22 cellular contexts compared by ENCODE assay signal in the genomic region with DNA sequence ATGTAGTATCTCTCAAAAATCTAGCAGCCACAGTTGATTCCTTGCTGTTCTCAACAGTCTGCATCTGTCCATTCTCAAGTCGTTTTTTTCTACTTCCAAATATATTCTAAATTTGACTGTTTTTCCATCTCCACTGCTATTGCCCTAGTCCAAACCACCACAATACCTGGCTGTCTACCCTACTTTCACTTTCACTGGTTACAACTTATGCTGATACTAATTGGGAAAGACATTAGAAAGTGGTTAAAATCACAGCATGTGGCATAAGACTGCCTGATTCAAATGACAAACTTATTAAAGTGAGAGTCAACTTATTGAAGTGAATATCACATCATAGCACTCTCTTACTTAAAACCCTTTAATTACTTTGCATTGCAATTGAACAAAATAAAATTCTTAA.
DNase-seq lines count a peak whose midpoint lies in the region; ATAC-seq and TF ChIP-seq lines count a peak whose summit lies in the region.
"Had no signal": no experiment of that assay in that cellular context is flagged by ENCODE, and none has a peak within 500 bp of the region (broad histone marks: within the 10 kb centered on the region; RNA-seq: fewer than 3 reads in every experiment).

No MANE protein-coding gene starts in this region.

- H3K4me1 Mint-ChIP-seq in CD4-positive, alpha-beta T cell (ENCODE audit: low read depth), result no peaks in the 10 kb centered on the region
- H3K4me1 Mint-ChIP-seq in CD8-positive, alpha-beta T cell (ENCODE audit: low read depth), result peaks cover 28% of the 10 kb centered on the region
- H3K4me1 Mint-ChIP-seq in activated naive CD8-positive, alpha-beta T cell treated with anti-CD3 and anti-CD28 coated beads, Interleukin-2, amount 10 ng/mL, durations not matched to agents 7 days and 5 days, result peaks cover 4% of the 10 kb centered on the region
- H3K4me1 Mint-ChIP-seq in activated CD4-positive, alpha-beta memory T cell treated with anti-CD3 and anti-CD28 coated beads, Interleukin-2, amount 10 ng/mL, durations not matched to agents 7 days and 5 days, result no peaks in the 10 kb centered on the region

- peak; percentile 34 for ATAC-seq in CD4-positive, alpha-beta T cell (ENCODE audit: poor library complexity)
- ATAC-seq in CD8-positive, alpha-beta T cell, result no peak
- ATAC-seq in activated naive CD8-positive, alpha-beta T cell treated with anti-CD3 and anti-CD28 coated beads, Interleukin-2, amount 10 ng/mL, durations not matched to agents 7 days and 5 days (ENCODE audit: low read depth), result peak; percentile 39
- ATAC-seq in left lung (peak; percentile 54), GM18511 (IDR thresholded peaks at IDR 0.05; ENCODE audit: unreplicated experiment) (no peak)
- ATAC-seq: Panc1, SK-N-SH treated with all-trans-retinoic acid at 6 μM for 48 hours had no signal

- intact Hi-C loops in CD4-positive, alpha-beta T cell (cut with DNase I, micrococcal nuclease), result no loop called here
- intact Hi-C loops in CD8-positive, alpha-beta T cell (cut with DNase I, micrococcal nuclease), result no loop called here
- intact Hi-C loops in left lung (cut with DNase I), result no loop called here

- peak overlapping the region; percentile 17 for H3K4me3 Mint-ChIP-seq in CD4-positive, alpha-beta T cell
- H3K4me3 Mint-ChIP-seq in CD8-positive, alpha-beta T cell, result peak overlapping the region; percentile 49
- H3K4me3 Mint-ChIP-seq in activated naive CD8-positive, alpha-beta T cell treated with anti-CD3 and anti-CD28 coated beads, Interleukin-2, amount 10 ng/mL, durations not matched to agents 7 days and 5 days, result no peak overlapping the region
- H3K4me3 Mint-ChIP-seq in activated CD4-positive, alpha-beta memory T cell treated with anti-CD3 and anti-CD28 coated beads, Interleukin-2, amount 10 ng/mL, durations not matched to agents 7 days and 5 days, result no peak overlapping the region

- peaks cover 3% of the 10 kb centered on the region for H3K9me3 Mint-ChIP-seq in CD4-positive, alpha-beta T cell
- peaks cover 8% of the 10 kb centered on the region for H3K9me3 Mint-ChIP-seq in CD8-positive, alpha-beta T cell
- H3K9me3 Mint-ChIP-seq in activated naive CD8-positive, alpha-beta T cell treated with anti-CD3 and anti-CD28 coated beads, Interleukin-2, amount 10 ng/mL, durations not matched to agents 7 days and 5 days, result peaks cover 10% of the 10 kb centered on the region
- H3K9me3 Mint-ChIP-seq in activated CD4-positive, alpha-beta memory T cell treated with anti-CD3 and anti-CD28 coated beads, Interleukin-2, amount 10 ng/mL, durations not matched to agents 7 days and 5 days, result peaks cover 3% of the 10 kb centered on the region

- no peak for TF ChIP-seq CTCF in CD4-positive, alpha-beta T cell (IDR thresholded peaks at IDR 0.05)
- TF ChIP-seq CTCF in CD8-positive, alpha-beta T cell (IDR thresholded peaks at IDR 0.05), result no peak
- TF ChIP-seq CTCF in left lung (IDR thresholded peaks at IDR 0.05) (no peak), BE2C (IDR thresholded peaks at IDR 0.05; ENCODE audit: low read depth, low read length) (no peak)

- H3K36me3 ChIP-seq in CD8-positive, alpha-beta T cell (ENCODE audit: insufficient read depth, low read length), result no peaks in the 10 kb centered on the region
- H3K36me3 ChIP-seq in left lung, result no peaks in the 10 kb centered on the region
- no peaks in the 10 kb centered on the region for H3K36me3 ChIP-seq in BE2C

- no peaks in the 10 kb centered on the region for H3K27me3 Mint-ChIP-seq in CD4-positive, alpha-beta T cell
- no peaks in the 10 kb centered on the region for H3K27me3 Mint-ChIP-seq in CD8-positive, alpha-beta T cell (ENCODE audit: low read depth)
- H3K27me3 Mint-ChIP-seq in activated naive CD8-positive, alpha-beta T cell treated with anti-CD3 and anti-CD28 coated beads, Interleukin-2, amount 10 ng/mL, durations not matched to agents 7 days and 5 days, result no peaks in the 10 kb centered on the region
- peaks cover 3% of the 10 kb centered on the region for H3K27me3 Mint-ChIP-seq in activated CD4-positive, alpha-beta memory T cell treated with anti-CD3 and anti-CD28 coated beads, Interleukin-2, amount 10 ng/mL, durations not matched to agents 7 days and 5 days

- no peaks in the 10 kb centered on the region for H3K9me3 ChIP-seq in CD4-positive, alpha-beta T cell (ENCODE audit: control insufficient read depth, low read length)
- H3K9me3 ChIP-seq in CD8-positive, alpha-beta T cell (ENCODE audit: low read length), result no peaks in the 10 kb centered on the region
- H3K9me3 ChIP-seq in left lung, result peaks cover 0 to 2% of the 10 kb centered on the region in 2 donors
- no peaks in the 10 kb centered on the region for H3K9me3 ChIP-seq in BE2C

- no peaks in the 10 kb centered on the region for H3K36me3 Mint-ChIP-seq in CD4-positive, alpha-beta T cell (ENCODE audit: low read depth)
- peaks cover 2% of the 10 kb centered on the region for H3K36me3 Mint-ChIP-seq in CD8-positive, alpha-beta T cell
- H3K36me3 Mint-ChIP-seq in activated naive CD8-positive, alpha-beta T cell treated with anti-CD3 and anti-CD28 coated beads, Interleukin-2, amount 10 ng/mL, durations not matched to agents 7 days and 5 days, result peaks cover 7% of the 10 kb centered on the region
- H3K36me3 Mint-ChIP-seq in activated CD4-positive, alpha-beta memory T cell treated with anti-CD3 and anti-CD28 coated beads, Interleukin-2, amount 10 ng/mL, durations not matched to agents 7 days and 5 days (ENCODE audit: low read depth), result no peaks in the 10 kb centered on the region

- H3K4me3 ChIP-seq in CD8-positive, alpha-beta T cell (ENCODE audit: low read depth, low read length), result no peak overlapping the region
- H3K4me3 ChIP-seq in left lung (no peak overlapping the region), BE2C (ENCODE audit: low read depth, low read length) (no peak overlapping the region)

- no peak for DNase-seq in CD4-positive, alpha-beta T cell
- DNase-seq in CD8-positive, alpha-beta T cell, result no peak
- DNase-seq in activated naive CD8-positive, alpha-beta T cell treated with anti-CD3 and anti-CD28 coated beads, Interleukin-2, amount 10 ng/mL, durations not matched to agents 7 days and 5 days, result no peak
- DNase-seq in left lung (no peak), putamen (ENCODE audit: low spot score) (no peak), BE2C (no peak)
- no peak for DNase-seq in activated CD4-positive, alpha-beta memory T cell treated with anti-CD3 and anti-CD28 coated beads, Interleukin-2, amount 10 ng/mL, durations not matched to agents 7 days and 5 days
- DNase-seq: ACHN, C1 segment of cervical spinal cord, GOT3, HCEC 1CT, KG1, NCI-H1105, NCI-H146, NCI-H2029, NCI-H226, NCI-H510A treated with DMSO at 0.1 percent for 48 hours, NCI-H748 treated with DMSO at 0.1 percent for 48 hours had no signal

- POLR2A ChIA-PET in CD4-positive, alpha-beta T cell (lab: Charles Lee), result no interaction called here
- POLR2A ChIA-PET in CD8-positive, alpha-beta T cell (lab: Charles Lee), result no interaction called here
- POLR2A ChIA-PET in activated naive CD8-positive, alpha-beta T cell treated with anti-CD3 and anti-CD28 coated beads, Interleukin-2, amount 10 ng/mL, durations not matched to agents 7 days and 5 days (lab: Charles Lee), result no interaction called here
- POLR2A ChIA-PET in activated CD4-positive, alpha-beta memory T cell treated with anti-CD3 and anti-CD28 coated beads, Interleukin-2, amount 10 ng/mL, durations not matched to agents 7 days and 5 days (lab: Charles Lee), result no interaction called here

- peak overlapping the region; percentile 51 for H3K27ac Mint-ChIP-seq in CD4-positive, alpha-beta T cell
- peak overlapping the region; percentile 8 for H3K27ac Mint-ChIP-seq in CD8-positive, alpha-beta T cell
- H3K27ac Mint-ChIP-seq in activated naive CD8-positive, alpha-beta T cell treated with anti-CD3 and anti-CD28 coated beads, Interleukin-2, amount 10 ng/mL, durations not matched to agents 7 days and 5 days, result peak overlapping the region; percentile 22
- no peak overlapping the region for H3K27ac Mint-ChIP-seq in activated CD4-positive, alpha-beta memory T cell treated with anti-CD3 and anti-CD28 coated beads, Interleukin-2, amount 10 ng/mL, durations not matched to agents 7 days and 5 days

- H3K4me1 ChIP-seq in CD8-positive, alpha-beta T cell (ENCODE audit: insufficient read depth, low read length), result peaks cover 14% of the 10 kb centered on the region
- H3K4me1 ChIP-seq in left lung (no peaks in the 10 kb centered on the region), BE2C (no peaks in the 10 kb centered on the region)

- H3K27ac ChIP-seq in CD4-positive, alpha-beta T cell (ENCODE audit: low read depth, low read length), result no peak overlapping the region
- H3K27ac ChIP-seq in CD8-positive, alpha-beta T cell (ENCODE audit: low read depth, low read length), result no peak overlapping the region
- H3K27ac ChIP-seq in left lung, result no peak overlapping the region
- H3K27ac ChIP-seq: HL-60 had no signal

- no peaks in the 10 kb centered on the region for H3K27me3 ChIP-seq in CD4-positive, alpha-beta T cell (ENCODE audit: control insufficient read depth, insufficient read depth, low read length)
- no peaks in the 10 kb centered on the region for H3K27me3 ChIP-seq in CD8-positive, alpha-beta T cell (ENCODE audit: insufficient read depth, low read length)
- H3K27me3 ChIP-seq in left lung, result no peaks in the 10 kb centered on the region
- no peaks in the 10 kb centered on the region for H3K27me3 ChIP-seq in BE2C

- CTCF ChIA-PET in CD4-positive, alpha-beta T cell (lab: Charles Lee), result no interaction called here
- CTCF ChIA-PET in CD8-positive, alpha-beta T cell (lab: Charles Lee), result interaction anchor here (0.6 kb wide), 1 partner anchor 14 kb away, joined by 3 read pairs; no protein-coding TSS in a partner anchor
- CTCF ChIA-PET in activated CD4-positive, alpha-beta memory T cell treated with anti-CD3 and anti-CD28 coated beads, Interleukin-2, amount 10 ng/mL, durations not matched to agents 7 days and 5 days (lab: Charles Lee), result no interaction called here

Comparison
In these comparisons a context has a peak if more than half of its experiments do, and no peak if none do; other contexts are left out.
1. ATAC-seq: peak in CD4-positive, alpha-beta T cell (single experiment), activated naive CD8-positive, alpha-beta T cell treated with anti-CD3 and anti-CD28 coated beads, Interleukin-2, amount 10 ng/mL, durations not matched to agents 7 days and 5 days (single experiment) and left lung (single experiment); none in CD8-positive, alpha-beta T cell (single experiment) and GM18511 (single experiment).
2. H3K4me3 Mint-ChIP-seq: peak in CD4-positive, alpha-beta T cell (single experiment) and CD8-positive, alpha-beta T cell (single experiment); none in activated naive CD8-positive, alpha-beta T cell treated with anti-CD3 and anti-CD28 coated beads, Interleukin-2, amount 10 ng/mL, durations not matched to agents 7 days and 5 days (single experiment) and activated CD4-positive, alpha-beta memory T cell treated with anti-CD3 and anti-CD28 coated beads, Interleukin-2, amount 10 ng/mL, durations not matched to agents 7 days and 5 days (single experiment).